Comparison of ENCODE assay signal across 25 cellular contexts in genomic region chr13:54234607-54235006, GRCh38.
"Had no signal": no experiment of that assay in that cellular context is flagged by ENCODE, and none has a peak within 500 bp of the region (broad histone marks: within the 10 kb centered on the region; RNA-seq: fewer than 3 reads in every experiment).

No MANE protein-coding gene starts in this region.

- H3K27ac ChIP-seq: colonic mucosa, coronary artery, dorsolateral prefrontal cortex, epithelial cell of prostate, esophagus muscularis mucosa, esophagus squamous epithelium, foreskin keratinocyte, gastrocnemius medialis, gastroesophageal sphincter, heart left ventricle, heart right ventricle had no signal

- H3K9me3 Mint-ChIP-seq: endodermal cell had no signal

- H3K36me3 ChIP-seq: colonic mucosa, esophagus muscularis mucosa, esophagus squamous epithelium, gastrocnemius medialis, gastroesophageal sphincter, heart left ventricle, heart right ventricle had no signal

- H3K4me3 ChIP-seq: colonic mucosa, coronary artery, dorsolateral prefrontal cortex, esophagus muscularis mucosa, esophagus squamous epithelium, gastrocnemius medialis, gastroesophageal sphincter, heart left ventricle, heart right ventricle had no signal

- H3K27ac Mint-ChIP-seq: dendritic cell treated with granulocyte-macrophage colony-stimulating factor and Interleukin-4, amounts not matched to agents 40 ng/mL and 50 ng/mL, for 4 days; effector memory CD8-positive, alpha-beta T cell; endodermal cell had no signal

- ATAC-seq: effector memory CD8-positive, alpha-beta T cell; esophagus mucosa; foreskin keratinocyte; gastrocnemius medialis; gastroesophageal sphincter; heart left ventricle; heart right ventricle had no signal

- DNase-seq: colonic mucosa; cortex of kidney; dermis blood vessel endothelial cell; effector CD4-positive, alpha-beta T cell; effector CD8-positive, alpha-beta T cell; effector memory CD4-positive, alpha-beta T cell; effector memory CD8-positive, alpha-beta T cell; endodermal cell; erythroblast; esophagus squamous epithelium; foreskin fibroblast; foreskin keratinocyte; foreskin melanocyte; gastrocnemius medialis; glutamatergic neuron; head of caudate nucleus; heart left ventricle; heart right ventricle had no signal

- H3K9me3 ChIP-seq: colonic mucosa, esophagus muscularis mucosa, esophagus squamous epithelium, gastrocnemius medialis, gastroesophageal sphincter had no signal

- H3K27me3 Mint-ChIP-seq: dendritic cell treated with granulocyte-macrophage colony-stimulating factor and Interleukin-4, amounts not matched to agents 40 ng/mL and 50 ng/mL, for 4 days; effector memory CD8-positive, alpha-beta T cell had no signal

- H3K4me3 Mint-ChIP-seq: dendritic cell treated with granulocyte-macrophage colony-stimulating factor and Interleukin-4, amounts not matched to agents 40 ng/mL and 50 ng/mL, for 4 days; effector memory CD8-positive, alpha-beta T cell; endodermal cell had no signal

- H3K27me3 ChIP-seq: colonic mucosa, dorsolateral prefrontal cortex, esophagus muscularis mucosa, esophagus squamous epithelium, foreskin keratinocyte, gastrocnemius medialis, gastroesophageal sphincter, heart left ventricle, heart right ventricle had no signal

- H3K4me1 ChIP-seq: colonic mucosa, esophagus muscularis mucosa, esophagus squamous epithelium, foreskin keratinocyte, gastrocnemius medialis, gastroesophageal sphincter, heart left ventricle, heart right ventricle had no signal
